In the genomic region with DNA sequence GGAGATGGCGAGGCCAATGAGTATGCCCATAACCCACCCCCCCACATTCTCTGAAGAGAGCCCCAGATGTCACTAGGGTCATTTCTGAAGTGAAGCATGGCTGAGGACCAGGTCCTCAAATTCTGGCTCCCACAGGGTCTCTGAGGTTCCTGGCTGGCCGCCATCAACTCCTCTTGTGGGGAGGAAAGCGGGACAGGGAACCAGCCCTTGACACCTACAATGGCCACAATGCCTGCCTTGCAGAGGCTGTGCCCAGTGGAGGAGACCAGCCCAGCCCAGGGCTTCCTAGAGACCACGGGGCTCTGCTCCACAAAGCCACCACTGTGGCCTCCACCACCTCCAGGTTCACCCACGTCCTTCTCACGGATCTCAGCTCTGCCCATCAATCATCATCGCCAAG, we compare ENCODE assay signal across 11 cellular contexts.
"Had no signal": no experiment of that assay in that cellular context is flagged by ENCODE, and none has a peak within 500 bp of the region (broad histone marks: within the 10 kb centered on the region; RNA-seq: fewer than 3 reads in every experiment).

No MANE protein-coding gene starts in this region.

- H3K4me3 ChIP-seq: suprapubic skin, uterus had no signal

- H3K27ac ChIP-seq: suprapubic skin, uterus had no signal

- H3K36me3 Mint-ChIP-seq: natural killer cell treated with Interleukin-12 subunit alpha and Interleukin-12 subunit beta and Interleukin-15 and Interleukin-18, amount 100 ng/mL, for 72 hours had no signal

- H3K27me3 ChIP-seq: uterus had no signal

- H3K9me3 ChIP-seq: suprapubic skin, uterus had no signal

- H3K4me1 ChIP-seq: suprapubic skin, uterus had no signal

- H3K9me3 Mint-ChIP-seq: activated B cell treated with CpG ODN at 0.5 μM for 24 hours; activated CD4-positive, alpha-beta T cell treated with anti-CD3 and anti-CD28 coated beads, Interleukin-2, amount 10 ng/mL, durations not matched to agents 24 days and 14 days; activated naive CD8-positive, alpha-beta T cell treated with anti-CD3 and anti-CD28 coated beads, Interleukin-2, amount 50 U/mL, for 24 hours; natural killer cell treated with Interleukin-12 subunit alpha and Interleukin-12 subunit beta and Interleukin-15 and Interleukin-18, amount 100 ng/mL, for 72 hours had no signal

- H3K27ac Mint-ChIP-seq: activated B cell treated with CpG ODN at 0.5 μM for 24 hours; activated CD4-positive, alpha-beta T cell treated with anti-CD3 and anti-CD28 coated beads, Interleukin-2, amount 10 ng/mL, durations not matched to agents 24 days and 14 days; activated naive CD8-positive, alpha-beta T cell treated with anti-CD3 and anti-CD28 coated beads, Interleukin-2, amount 50 U/mL, for 24 hours; natural killer cell treated with Interleukin-12 subunit alpha and Interleukin-12 subunit beta and Interleukin-15 and Interleukin-18, amount 100 ng/mL, for 72 hours; T-helper 17 cell had no signal

- DNase-seq: activated B cell treated with CpG ODN at 0.5 μM for 24 hours; activated CD4-positive, alpha-beta T cell treated with anti-CD3 and anti-CD28 coated beads, Interleukin-2, amount 10 ng/mL, durations not matched to agents 24 days and 14 days; activated naive CD4-positive, alpha-beta T cell treated with Interleukin-2 at 50 U/mL for 16 hours; activated naive CD8-positive, alpha-beta T cell treated with anti-CD3 and anti-CD28 coated beads, Interleukin-2, amount 50 U/mL, for 24 hours; occipital lobe; stimulated activated CD4-positive, alpha-beta T cell treated with anti-CD3 and anti-CD28 coated beads, Interleukin-2, amount 100 ng/mL, for 48 hours; stimulated activated naive CD4-positive, alpha-beta T cell treated with Interleukin-2 at 50 U/mL for 16 hours; T-helper 17 cell; uterus had no signal

- H3K36me3 ChIP-seq: suprapubic skin, uterus had no signal

- H3K27me3 Mint-ChIP-seq: activated B cell treated with CpG ODN at 0.5 μM for 24 hours; activated CD4-positive, alpha-beta T cell treated with anti-CD3 and anti-CD28 coated beads, Interleukin-2, amount 10 ng/mL, durations not matched to agents 24 days and 14 days had no signal

- H3K4me1 Mint-ChIP-seq: activated B cell treated with CpG ODN at 0.5 μM for 24 hours; activated CD4-positive, alpha-beta T cell treated with anti-CD3 and anti-CD28 coated beads, Interleukin-2, amount 10 ng/mL, durations not matched to agents 24 days and 14 days; activated naive CD8-positive, alpha-beta T cell treated with anti-CD3 and anti-CD28 coated beads, Interleukin-2, amount 50 U/mL, for 24 hours; T-helper 17 cell had no signal

- H3K4me3 Mint-ChIP-seq: activated B cell treated with CpG ODN at 0.5 μM for 24 hours; activated CD4-positive, alpha-beta T cell treated with anti-CD3 and anti-CD28 coated beads, Interleukin-2, amount 10 ng/mL, durations not matched to agents 24 days and 14 days; activated naive CD8-positive, alpha-beta T cell treated with anti-CD3 and anti-CD28 coated beads, Interleukin-2, amount 50 U/mL, for 24 hours; natural killer cell treated with Interleukin-12 subunit alpha and Interleukin-12 subunit beta and Interleukin-15 and Interleukin-18, amount 100 ng/mL, for 72 hours; T-helper 17 cell had no signal
